8 cellular contexts compared by ENCODE assay signal in the genomic region with DNA sequence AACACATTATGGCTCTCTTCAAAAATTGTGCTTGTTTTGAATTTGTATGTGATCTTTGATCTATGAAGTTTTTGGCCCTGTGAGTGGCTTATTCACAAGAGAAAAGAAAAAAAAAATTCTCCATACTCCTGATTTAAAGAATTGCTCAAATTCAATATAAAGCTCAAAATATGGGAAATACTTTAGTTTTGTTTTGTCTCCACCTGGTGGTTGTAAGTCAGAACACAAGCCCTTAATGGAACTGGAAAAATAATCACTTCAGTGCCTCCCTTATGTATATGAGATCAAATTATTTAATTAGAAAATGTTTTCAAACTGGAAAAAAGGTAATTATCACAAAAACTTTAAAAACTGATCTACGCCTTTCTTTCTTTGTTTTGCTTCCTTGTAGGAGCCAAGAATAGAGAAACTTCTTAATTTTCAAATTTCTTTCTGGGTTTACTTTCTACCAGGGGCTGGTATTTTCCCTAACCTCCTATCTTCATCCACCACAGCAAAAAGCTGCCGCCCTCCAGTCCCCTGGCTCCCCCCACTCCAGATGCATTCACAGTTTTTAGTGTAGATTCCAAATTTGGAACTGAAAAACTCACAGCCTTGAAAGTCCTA. TPM values are rescaled to one million over a fixed set of nuclear protein-coding genes. Genes with fewer than 3 reads are reported as not detected.
DNase-seq lines count a peak whose midpoint lies in the region; ATAC-seq and TF ChIP-seq lines count a peak whose summit lies in the region.

No MANE protein-coding gene starts in this region.

- H3K9ac ChIP-seq in OCI-LY3 (ENCODE audit: low read length) (no peak overlapping the region), mesendoderm (ENCODE audit: low read length) (no peak overlapping the region)

- TF ChIP-seq EP300 in Ishikawa (IDR thresholded peaks at IDR 0.05; ENCODE audit: borderline replicate concordance) = no peak

- TF ChIP-seq CTCF in DOHH2 (IDR thresholded peaks at IDR 0.05; ENCODE audit: low read depth, low read length, poor library complexity, severe bottlenecking) (peak; percentile 63), OCI-LY3 (IDR thresholded peaks at IDR 0.05; ENCODE audit: low read depth, low read length) (peak; percentile 84)

- no peak overlapping the region for H4K5ac ChIP-seq in mesendoderm (ENCODE audit: low read length)

- H3K27me3 ChIP-seq in DOHH2 (ENCODE audit: control insufficient read depth, low read length) (no peaks in the 10 kb centered on the region), OCI-LY3 (ENCODE audit: low read depth, low read length) (no peaks in the 10 kb centered on the region), mesendoderm (ENCODE audit: insufficient read depth, low read length, poor library complexity) (no peaks in the 10 kb centered on the region)

- no peak overlapping the region for H4K8ac ChIP-seq in mesendoderm (ENCODE audit: low read depth, low read length)

- H3K4me3 ChIP-seq in DOHH2 (ENCODE audit: low read length) (no peak overlapping the region), OCI-LY3 (ENCODE audit: low read length) (no peak overlapping the region), mesendoderm (ENCODE audit: low read length) (no peak overlapping the region)

- H3K4me2 ChIP-seq in DOHH2 (ENCODE audit: low read length) = no peak overlapping the region
- no peak overlapping the region for H3K4me2 ChIP-seq in OCI-LY3 (ENCODE audit: low read length)
- H3K4me2 ChIP-seq in mesendoderm (ENCODE audit: low read length) = no peak overlapping the region

- no peak overlapping the region for H3K4ac ChIP-seq in mesendoderm (ENCODE audit: low read depth, low read length)

- H2AK5ac ChIP-seq in mesendoderm (ENCODE audit: low read length) = no peak overlapping the region

- ATAC-seq in GM19324 (IDR thresholded peaks at IDR 0.05; ENCODE audit: low FRiP score, unreplicated experiment) (no peak), HG03159 (IDR thresholded peaks at IDR 0.05; ENCODE audit: unreplicated experiment) (no peak)

- H3K27ac ChIP-seq in DOHH2 (ENCODE audit: low read depth, low read length) = no peak overlapping the region
- H3K27ac ChIP-seq in OCI-LY3 (ENCODE audit: low read length) = no peak overlapping the region
- no peak overlapping the region for H3K27ac ChIP-seq in mesendoderm (ENCODE audit: low read depth, low read length)

- H3K23ac ChIP-seq in mesendoderm (ENCODE audit: low read length) = no peak overlapping the region

- H2BK120ac ChIP-seq in mesendoderm (ENCODE audit: low read depth, low read length) = no peak overlapping the region

- no peaks in the 10 kb centered on the region for H3K36me3 ChIP-seq in DOHH2 (ENCODE audit: control insufficient read depth, low read length)
- no peaks in the 10 kb centered on the region for H3K36me3 ChIP-seq in OCI-LY3 (replicated peaks; ENCODE audit: low read depth, low read length)
- H3K36me3 ChIP-seq in mesendoderm (ENCODE audit: control insufficient read depth, insufficient read depth, low read length) = no peaks in the 10 kb centered on the region

- H3K79me1 ChIP-seq in mesendoderm (ENCODE audit: low read length) = no peaks in the 10 kb centered on the region

- no peaks in the 10 kb centered on the region for H3K4me1 ChIP-seq in DOHH2 (ENCODE audit: control insufficient read depth, low read length)
- no peaks in the 10 kb centered on the region; the same call in 1 of the 2 replicates for H3K4me1 ChIP-seq in OCI-LY3 (ENCODE audit: low read length)
- no peaks in the 10 kb centered on the region for H3K4me1 ChIP-seq in mesendoderm (ENCODE audit: control insufficient read depth, low read depth, low read length)

- no peak overlapping the region for H2BK15ac ChIP-seq in mesendoderm (replicated peaks; ENCODE audit: low read depth)

- H2AFZ ChIP-seq in OCI-LY3 (ENCODE audit: low read depth, low read length) = no peak overlapping the region

- peak; percentile 86 for TF ChIP-seq RAD21 in Ishikawa (IDR thresholded peaks at IDR 0.05; ENCODE audit: low read depth)

- no CpG with 5 or more reads among the region's 2 CpGs for WGBS in mesendoderm (ENCODE audit: extremely low coverage, insufficient coverage, low lambda C conversion rate)

- peak; percentile 74 for DNase-seq in dermis blood vessel endothelial cell
- DNase-seq in mesendoderm = peak; percentile 44
- no peak for DNase-seq in NK-92 (lab: John Stamatoyannopoulos, UW; ENCODE audit: unreplicated experiment)

- no peaks in the 10 kb centered on the region for H3K9me2 ChIP-seq in DOHH2 (replicated peaks; ENCODE audit: control insufficient read depth, low read length)

- H3K56ac ChIP-seq in mesendoderm (ENCODE audit: low read length) = no peak overlapping the region

- no peaks in the 10 kb centered on the region for H3F3A ChIP-seq in DOHH2 (ENCODE audit: control insufficient read depth, insufficient read depth)

- H2BK5ac ChIP-seq in mesendoderm (ENCODE audit: low read length) = no peak overlapping the region

- H3K18ac ChIP-seq in mesendoderm (ENCODE audit: low read length) = no peak overlapping the region

- H3K79me2 ChIP-seq in DOHH2 (ENCODE audit: control insufficient read depth, low read length) = no peaks in the 10 kb centered on the region
- no peaks in the 10 kb centered on the region for H3K79me2 ChIP-seq in OCI-LY3 (ENCODE audit: low read length)
- no peaks in the 10 kb centered on the region for H3K79me2 ChIP-seq in mesendoderm (ENCODE audit: control insufficient read depth, insufficient read depth, low read length)

- H3K9me3 ChIP-seq in DOHH2 (ENCODE audit: control insufficient read depth, insufficient read depth, low read length) (peaks cover 3% of the 10 kb centered on the region; the same call in 1 of the 2 replicates), OCI-LY3 (ENCODE audit: insufficient read depth, low read length) (no peaks in the 10 kb centered on the region)

- H4K20me1 ChIP-seq in DOHH2 (ENCODE audit: control insufficient read depth, insufficient read depth, low read depth, low read length) (no peaks in the 10 kb centered on the region), OCI-LY3 (ENCODE audit: insufficient read depth, low read length) (no peaks in the 10 kb centered on the region)

TF ChIP-seq in Ishikawa, 13 proteins besides CTCF, POLR2A, EP300 and RAD21:
- TF ChIP-seq, protein P1, sequence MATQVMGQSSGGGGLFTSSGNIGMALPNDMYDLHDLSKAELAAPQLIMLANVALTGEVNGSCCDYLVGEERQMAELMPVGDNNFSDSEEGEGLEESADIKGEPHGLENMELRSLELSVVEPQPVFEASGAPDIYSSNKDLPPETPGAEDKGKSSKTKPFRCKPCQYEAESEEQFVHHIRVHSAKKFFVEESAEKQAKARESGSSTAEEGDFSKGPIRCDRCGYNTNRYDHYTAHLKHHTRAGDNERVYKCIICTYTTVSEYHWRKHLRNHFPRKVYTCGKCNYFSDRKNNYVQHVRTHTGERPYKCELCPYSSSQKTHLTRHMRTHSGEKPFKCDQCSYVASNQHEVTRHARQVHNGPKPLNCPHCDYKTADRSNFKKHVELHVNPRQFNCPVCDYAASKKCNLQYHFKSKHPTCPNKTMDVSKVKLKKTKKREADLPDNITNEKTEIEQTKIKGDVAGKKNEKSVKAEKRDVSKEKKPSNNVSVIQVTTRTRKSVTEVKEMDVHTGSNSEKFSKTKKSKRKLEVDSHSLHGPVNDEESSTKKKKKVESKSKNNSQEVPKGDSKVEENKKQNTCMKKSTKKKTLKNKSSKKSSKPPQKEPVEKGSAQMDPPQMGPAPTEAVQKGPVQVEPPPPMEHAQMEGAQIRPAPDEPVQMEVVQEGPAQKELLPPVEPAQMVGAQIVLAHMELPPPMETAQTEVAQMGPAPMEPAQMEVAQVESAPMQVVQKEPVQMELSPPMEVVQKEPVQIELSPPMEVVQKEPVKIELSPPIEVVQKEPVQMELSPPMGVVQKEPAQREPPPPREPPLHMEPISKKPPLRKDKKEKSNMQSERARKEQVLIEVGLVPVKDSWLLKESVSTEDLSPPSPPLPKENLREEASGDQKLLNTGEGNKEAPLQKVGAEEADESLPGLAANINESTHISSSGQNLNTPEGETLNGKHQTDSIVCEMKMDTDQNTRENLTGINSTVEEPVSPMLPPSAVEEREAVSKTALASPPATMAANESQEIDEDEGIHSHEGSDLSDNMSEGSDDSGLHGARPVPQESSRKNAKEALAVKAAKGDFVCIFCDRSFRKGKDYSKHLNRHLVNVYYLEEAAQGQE (IDR thresholded peaks at IDR 0.05; ENCODE audit: low read depth) = no peak
- TF ChIP-seq TAF1 (IDR thresholded peaks at IDR 0.05; ENCODE audit: low read depth) (no peak), ZBTB7A (IDR thresholded peaks at IDR 0.05; ENCODE audit: low read depth) (no peak), CREB1 (IDR thresholded peaks at IDR 0.05; ENCODE audit: low read depth) (no peak), CEBPB (IDR thresholded peaks at IDR 0.05) (no peak), FOXM1 (IDR thresholded peaks at IDR 0.05; ENCODE audit: borderline replicate concordance, low read depth) (no peak), TEAD4 (IDR thresholded peaks at IDR 0.05) (no peak), EGR1 (IDR thresholded peaks at IDR 0.05) (no peak), YY1 (IDR thresholded peaks at IDR 0.05; ENCODE audit: low read depth) (no peak)
- TF ChIP-seq, protein P2, sequence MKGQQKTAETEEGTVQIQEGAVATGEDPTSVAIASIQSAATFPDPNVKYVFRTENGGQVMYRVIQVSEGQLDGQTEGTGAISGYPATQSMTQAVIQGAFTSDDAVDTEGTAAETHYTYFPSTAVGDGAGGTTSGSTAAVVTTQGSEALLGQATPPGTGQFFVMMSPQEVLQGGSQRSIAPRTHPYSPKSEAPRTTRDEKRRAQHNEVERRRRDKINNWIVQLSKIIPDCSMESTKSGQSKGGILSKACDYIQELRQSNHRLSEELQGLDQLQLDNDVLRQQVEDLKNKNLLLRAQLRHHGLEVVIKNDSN (IDR thresholded peaks at IDR 0.05) = no peak
- TF ChIP-seq, protein P3, sequence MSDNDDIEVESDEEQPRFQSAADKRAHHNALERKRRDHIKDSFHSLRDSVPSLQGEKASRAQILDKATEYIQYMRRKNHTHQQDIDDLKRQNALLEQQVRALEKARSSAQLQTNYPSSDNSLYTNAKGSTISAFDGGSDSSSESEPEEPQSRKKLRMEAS (IDR thresholded peaks at IDR 0.05) = no peak

RNA-seq across cellular contexts. Expression of a gene that starts 50.6 kb away (rescaled TPM):
- 169 and 248 TPM in 2 replicates for total RNA-seq in dermis blood vessel endothelial cell
- polyA plus RNA-seq in mesendoderm (2013, experiment 1 of 2) = 89.8 TPM
- polyA plus RNA-seq in mesendoderm (2013, experiment 2 of 2) = 93.4 TPM

RNA-seq across cellular contexts. Expression of a gene that starts 50.9 kb away (rescaled TPM):
- 272 and 304 TPM in 2 replicates for total RNA-seq in dermis blood vessel endothelial cell
- polyA plus RNA-seq in mesendoderm (2013, experiment 1 of 2) = 107 TPM
- polyA plus RNA-seq in mesendoderm (2013, experiment 2 of 2) = 108 TPM
